12 cellular contexts compared by ENCODE assay signal in genomic region chr2:172021074-172021931, GRCh38. TPM values are rescaled to one million over a fixed set of nuclear protein-coding genes. Genes with fewer than 3 reads are reported as not detected.
DNase-seq lines count a peak whose midpoint lies in the region; ATAC-seq and TF ChIP-seq lines count a peak whose summit lies in the region.
"Had no signal": no experiment of that assay in that cellular context is flagged by ENCODE, and none has a peak within 500 bp of the region (broad histone marks: within the 10 kb centered on the region; RNA-seq: fewer than 3 reads in every experiment).

No MANE protein-coding gene starts in this region.

- in situ Hi-C loops in G401 (cut with HindIII; ENCODE audit: low sequenced_read_pairs): no loop called here

- ATAC-seq in body of pancreas (no peak), HG02610 (IDR thresholded peaks at IDR 0.05; ENCODE audit: unreplicated experiment) (no peak)
- ATAC-seq: activated T-cell treated with anti-CD3 and anti-CD28 coated beads, Interleukin-2, amount 50 U/mL, for 4 hours; left ventricle myocardium superior had no signal

- no peaks in the 10 kb centered on the region for H3K27me3 Mint-ChIP-seq in neural crest cell (ENCODE audit: low read depth)
- H3K27me3 Mint-ChIP-seq: brain had no signal

- intact Hi-C loops in body of pancreas (cut with DNase I): no loop called here

- H3K4me3 Mint-ChIP-seq in neural crest cell: no peak overlapping the region
- H3K4me3 Mint-ChIP-seq: activated T-cell treated with anti-CD3 and anti-CD28 coated beads, Interleukin-2, amount 50 U/mL, for 4 hours had no signal

- no peaks in the 10 kb centered on the region for H3K36me3 ChIP-seq in body of pancreas (replicated peaks in 1 of 2; ENCODE audit: insufficient read depth in 1 of 2, low read depth in 2 of 2)
- H3K36me3 ChIP-seq: uterus had no signal

- WGBS in body of pancreas, 2 donors: 28 to 33% methylated on average over 8 of the region's 8 CpGs

- H3K4me3 ChIP-seq in body of pancreas: no peak overlapping the region
- H3K4me3 ChIP-seq: uterus had no signal

- no peak overlapping the region for H3K27ac Mint-ChIP-seq in neural crest cell (ENCODE audit: unreplicated experiment)

- H3K27me3 ChIP-seq in body of pancreas: no peaks in the 10 kb centered on the region
- H3K27me3 ChIP-seq: uterus had no signal

- no peaks in the 10 kb centered on the region for H3K36me3 Mint-ChIP-seq in neural crest cell (ENCODE audit: low read depth)

- TF ChIP-seq CTCF in body of pancreas (IDR thresholded peaks at IDR 0.05): no peak
- TF ChIP-seq CTCF in neural crest cell (conservative IDR thresholded peaks at IDR 0.05): peak; percentile 22

- peaks cover 23% of the 10 kb centered on the region for H3K4me1 Mint-ChIP-seq in neural crest cell

- no peak for TF ChIP-seq POLR2A in body of pancreas (IDR thresholded peaks at IDR 0.05)

- no peaks in the 10 kb centered on the region for H3K9me3 ChIP-seq in body of pancreas
- H3K9me3 ChIP-seq: uterus had no signal

- H3K4me1 ChIP-seq in body of pancreas: peaks cover 4% of the 10 kb centered on the region
- H3K4me1 ChIP-seq: uterus had no signal

- DNase-seq in G401 (ENCODE audit: low spot score) (peak; percentile 72), M059J (ENCODE audit: low read depth) (peak; percentile 69), body of pancreas (peak in 3 of 4 donors; percentile 8 to 19 (median 9)), neural crest cell (ENCODE audit: low read depth, low spot score) (no peak), mesenteric fat pad (ENCODE audit: low spot score) (no peak)
- DNase-seq in stimulated activated CD4-positive, alpha-beta T cell treated with anti-CD3 and anti-CD28 coated beads, Interleukin-12 subunit alpha, Interleukin-12 subunit beta, amount 100 ng/mL, for 4 hours: no peak
- DNase-seq: activated T-cell treated with anti-CD3 and anti-CD28 coated beads, Interleukin-2, amount 50 U/mL, for 4 hours; left ventricle myocardium superior; T-helper 2 cell; uterus had no signal

- H3K27ac ChIP-seq in body of pancreas: peak overlapping the region in 1 of 4 donors; percentile 39
- H3K27ac ChIP-seq: uterus had no signal

- no peaks in the 10 kb centered on the region for H3K9me3 Mint-ChIP-seq in neural crest cell
- H3K9me3 Mint-ChIP-seq: activated T-cell treated with anti-CD3 and anti-CD28 coated beads, Interleukin-2, amount 50 U/mL, for 4 hours; brain had no signal

RNA-seq across cellular contexts. Expression of gene METAP1D, which starts 21.6 kb away (rescaled TPM):
- 6.5 and 63.2 TPM in 2 replicates for total RNA-seq in G401 (2014; rRNA removed; shearing (Covaris generic))
- 6.8 and 7.8 TPM in 2 replicates for total RNA-seq in M059J (2014; rRNA removed; shearing (Covaris generic))
- total RNA-seq in body of pancreas (10 to 100 TPM in 1 of 2 donors, 1 to 10 TPM in 1; 9.9 to 40.9 TPM), neural crest cell (11.0 and 13.4 TPM in 2 replicates), mesenteric fat pad (5.5 TPM)

Comparison
In these comparisons a context has a peak if more than half of its experiments do, and no peak if none do; other contexts are left out.
1. DNase-seq: peak in G401 (single experiment), M059J (single experiment) and body of pancreas (3 of 4); none in neural crest cell (single experiment), mesenteric fat pad (single experiment) and stimulated activated CD4-positive, alpha-beta T cell treated with anti-CD3 and anti-CD28 coated beads, Interleukin-12 subunit alpha, Interleukin-12 subunit beta, amount 100 ng/mL, for 4 hours (single experiment).